Comparison of ENCODE assay signal across 8 cellular contexts in genomic region chr12:57632898-57633825, GRCh38. TPM values are rescaled to one million over a fixed set of nuclear protein-coding genes. Genes with fewer than 3 reads are reported as not detected.
A peak's percentile ranks its signal among the peaks of the same experiment; 100 is the strongest.
DNase-seq lines count a peak whose midpoint lies in the region; ATAC-seq and TF ChIP-seq lines count a peak whose summit lies in the region.

TSS of gene B4GALNT1 (minus strand) at chr12:57633201. CDS start at chr12:57632132, 1,069 bp downstream.

- H3K36me3 ChIP-seq in CD4-positive, alpha-beta memory T cell (ENCODE audit: insufficient read depth, low read length) = no peaks in the 10 kb centered on the region
- H3K36me3 ChIP-seq in NT2/D1 (ENCODE audit: insufficient read depth, insufficient read length, low read length) (peaks cover 25% of the 10 kb centered on the region), esophagus squamous epithelium (no peaks in the 10 kb centered on the region), subcutaneous abdominal adipose tissue (ENCODE audit: control insufficient read depth in 5 of 5, insufficient read depth in 5 of 5, low read length in 5 of 5) (no peaks in the 10 kb centered on the region)

- peaks cover 11% of the 10 kb centered on the region for H3K4me1 ChIP-seq in CD4-positive, alpha-beta memory T cell (ENCODE audit: insufficient read depth, low read length)
- H3K4me1 ChIP-seq in NT2/D1 (ENCODE audit: insufficient read depth, insufficient read length) (peaks cover 5% of the 10 kb centered on the region), esophagus squamous epithelium (peaks cover 17 to 23% (median 19%) of the 10 kb centered on the region in 3 donors), subcutaneous abdominal adipose tissue (ENCODE audit: control insufficient read depth in 5 of 5, insufficient read depth in 5 of 5, low read length in 5 of 5) (peaks cover 0 to 18% (median 15%) of the 10 kb centered on the region in 5 donors)

- H3K27ac ChIP-seq in CD4-positive, alpha-beta memory T cell (ENCODE audit: low read depth, low read length) = no peak within 1 kb of the TSS
- H3K27ac ChIP-seq in esophagus squamous epithelium (peak within 1 kb of the TSS in 3 of 4 donors; percentile 14 to 28 (median 27)), subcutaneous abdominal adipose tissue (ENCODE audit: low read depth, low read length) (no peak within 1 kb of the TSS)

- intact Hi-C loops in CD4-positive, alpha-beta memory T cell (cut with micrococcal nuclease) = loop anchor here (1.0 kb wide), 4 partner anchors 50 to 174 kb away; partner anchors contain the start of gene GLI1
- intact Hi-C loops in esophagus squamous epithelium (cut with DNase I) = no loop called here

- peak within 1 kb of the TSS in 1 of 2 donors; percentile 45 for H3K4me3 ChIP-seq in CD4-positive, alpha-beta memory T cell (ENCODE audit: low read length in 2 of 2)
- H3K4me3 ChIP-seq in NT2/D1 (ENCODE audit: insufficient read length, low read depth) = peak within 1 kb of the TSS; percentile 71
- H3K4me3 ChIP-seq in esophagus squamous epithelium = peak within 1 kb of the TSS; percentile 31 to 70 (median 52)
- peak within 1 kb of the TSS; percentile 51 to 75 (median 60) for H3K4me3 ChIP-seq in subcutaneous abdominal adipose tissue (ENCODE audit: low read depth in 1 of 5, low read length in 5 of 5)

- CTCF ChIA-PET in CD4-positive, alpha-beta memory T cell (lab: Charles Lee; ENCODE audit: partially characterized antibody) = interaction anchor here (0.6 to 10.7 kb wide), 17 partner anchors 9 to 177 kb away, joined by 3 to 124 read pairs (median 4); partner anchors contain the start of gene ARHGEF25

- H3K27me3 ChIP-seq in CD4-positive, alpha-beta memory T cell (ENCODE audit: insufficient read depth, low read length) = peaks cover 22% of the 10 kb centered on the region
- peaks cover 38% of the 10 kb centered on the region for H3K27me3 ChIP-seq in NT2/D1 (ENCODE audit: insufficient read depth, insufficient read length)
- H3K27me3 ChIP-seq in esophagus squamous epithelium = peaks cover 7 to 85% (median 14%) of the 10 kb centered on the region in 4 donors
- H3K27me3 ChIP-seq in subcutaneous abdominal adipose tissue (ENCODE audit: control insufficient read depth in 5 of 5, insufficient read depth in 4 of 5, low read length in 5 of 5) = peaks cover 20 to 41% (median 38%) of the 10 kb centered on the region in 5 donors

- no peaks in the 10 kb centered on the region for H3K36me3 Mint-ChIP-seq in CD4-positive, alpha-beta memory T cell
- H3K36me3 Mint-ChIP-seq in activated T-cell treated with anti-CD3 and anti-CD28 coated beads, Interleukin-2, amount 50 U/mL, for 24 hours (ENCODE audit: low read depth) = no peaks in the 10 kb centered on the region
- no peaks in the 10 kb centered on the region for H3K36me3 Mint-ChIP-seq in naive B cell

- H3K9me3 Mint-ChIP-seq in CD4-positive, alpha-beta memory T cell = no peaks in the 10 kb centered on the region
- no peaks in the 10 kb centered on the region for H3K9me3 Mint-ChIP-seq in activated T-cell treated with anti-CD3 and anti-CD28 coated beads, Interleukin-2, amount 50 U/mL, for 24 hours
- H3K9me3 Mint-ChIP-seq in naive B cell = no peaks in the 10 kb centered on the region

- POLR2A ChIA-PET in CD4-positive, alpha-beta memory T cell (lab: Charles Lee; ENCODE audit: partially characterized antibody) = interaction anchor here (0.7 to 1.6 kb wide), 3 partner anchors 13 to 174 kb away, joined by 3 to 9 read pairs (median 5); partner anchors contain the start of gene GLI1

- peaks cover 31 to 44% of the 10 kb centered on the region in 2 donors for H3K27me3 Mint-ChIP-seq in CD4-positive, alpha-beta memory T cell
- peaks cover 59% of the 10 kb centered on the region for H3K27me3 Mint-ChIP-seq in activated T-cell treated with anti-CD3 and anti-CD28 coated beads, Interleukin-2, amount 50 U/mL, for 24 hours
- peaks cover 30 to 66% (median 50%) of the 10 kb centered on the region in 3 donors for H3K27me3 Mint-ChIP-seq in naive B cell

- no peak for TF ChIP-seq POLR2A in esophagus squamous epithelium (IDR thresholded peaks at IDR 0.05)

- peak within 1 kb of the TSS; percentile 31 to 85 (median 74) for H3K4me3 Mint-ChIP-seq in CD4-positive, alpha-beta memory T cell
- H3K4me3 Mint-ChIP-seq in activated T-cell treated with anti-CD3 and anti-CD28 coated beads, Interleukin-2, amount 50 U/mL, for 24 hours = peak within 1 kb of the TSS; percentile 75
- peak within 1 kb of the TSS; percentile 18 to 80 (median 71) for H3K4me3 Mint-ChIP-seq in naive B cell

- ATAC-seq in GM19395 (IDR thresholded peaks at IDR 0.05; ENCODE audit: unreplicated experiment) (peak; percentile 86), naive B cell (ENCODE audit: low read depth in 2 of 2) (peak; percentile 81 to 83)

- H3K27ac Mint-ChIP-seq in CD4-positive, alpha-beta memory T cell = peak within 1 kb of the TSS in 1 of 7 donors; percentile 17
- H3K27ac Mint-ChIP-seq in activated T-cell treated with anti-CD3 and anti-CD28 coated beads, Interleukin-2, amount 50 U/mL, for 24 hours = no peak within 1 kb of the TSS
- peak within 1 kb of the TSS in 3 of 6 donors; percentile 42 to 95 (median 75) for H3K27ac Mint-ChIP-seq in naive B cell

- peak in 4 of 5 donors; percentile 57 to 70 (median 61) for DNase-seq in CD4-positive, alpha-beta memory T cell
- peak; percentile 63 for DNase-seq in HT-29 (ENCODE audit: low spot score)
- peak; percentile 74 for DNase-seq in NT2/D1 (ENCODE audit: low read depth, low spot score)
- DNase-seq in activated T-cell treated with anti-CD3 and anti-CD28 coated beads, Interleukin-2, amount 50 U/mL, for 24 hours = peak; percentile 83
- DNase-seq in esophagus squamous epithelium (lab: John Stamatoyannopoulos, UW) = no peak
- peak; percentile 65 for DNase-seq in naive B cell

- no peaks in the 10 kb centered on the region for H3K9me3 ChIP-seq in CD4-positive, alpha-beta memory T cell (ENCODE audit: control insufficient read depth in 1 of 2, low read length in 2 of 2)
- H3K9me3 ChIP-seq in NT2/D1 (ENCODE audit: insufficient read depth, low read length) (no peaks in the 10 kb centered on the region), esophagus squamous epithelium (no peaks in the 10 kb centered on the region), subcutaneous abdominal adipose tissue (ENCODE audit: control insufficient read depth in 5 of 5, low read length in 5 of 5) (no peaks in the 10 kb centered on the region)

- TF ChIP-seq CTCF in esophagus squamous epithelium (IDR thresholded peaks at IDR 0.05) = peak; percentile 66 to 89 (median 83)

- H3K4me1 Mint-ChIP-seq in CD4-positive, alpha-beta memory T cell = peaks cover 7 to 13% (median 9%) of the 10 kb centered on the region in 4 donors
- peaks cover 8% of the 10 kb centered on the region for H3K4me1 Mint-ChIP-seq in activated T-cell treated with anti-CD3 and anti-CD28 coated beads, Interleukin-2, amount 50 U/mL, for 24 hours (ENCODE audit: low read depth)
- H3K4me1 Mint-ChIP-seq in naive B cell = peaks cover 11 to 22% (median 11%) of the 10 kb centered on the region in 3 donors

- H3K9ac ChIP-seq in NT2/D1 (ENCODE audit: insufficient read length, low read depth) (peak within 1 kb of the TSS; percentile 92), subcutaneous abdominal adipose tissue (ENCODE audit: low read length in 5 of 5) (peak within 1 kb of the TSS in 1 of 5 donors; percentile 39)

- WGBS in esophagus squamous epithelium, 2 donors = 2 to 6% methylated on average over 7 to 13 of the region's 63 CpGs

RNA-seq across cellular contexts. Expression of gene B4GALNT1, which starts in this region (rescaled TPM):
- total RNA-seq in CD4-positive, alpha-beta memory T cell = not detected
- not detected for polyA plus RNA-seq in CD4-positive, alpha-beta memory T cell
- total RNA-seq in HT-29 (2014; rRNA removed; shearing (Covaris generic)) = 3.1 and 5.8 TPM in 2 replicates
- total RNA-seq in esophagus squamous epithelium = under 1 TPM; 0.18 to 0.56 (median 0.23) TPM
- polyA plus RNA-seq in naive B cell (ENCODE audit: low read depth in 6 of 6) = not detected

Comparison
In these comparisons a context has a peak if more than half of its experiments do, and no peak if none do; other contexts are left out.
1. Peak in DNase-seq in CD4-positive, alpha-beta memory T cell; RNA of the gene not detected or under 1 TPM.
2. Peak in DNase-seq and ATAC-seq in naive B cell; RNA of the gene not detected or under 1 TPM.
3. H3K27ac ChIP-seq: peak in esophagus squamous epithelium (3 of 4); none in CD4-positive, alpha-beta memory T cell (single experiment) and subcutaneous abdominal adipose tissue (single experiment).
4. Peak in every context shown above with its lines, with median percentiles within 50 percentile points of each other: H3K4me3 Mint-ChIP-seq.